Comparison of ENCODE assay signal across 14 cellular contexts in the genomic region with DNA sequence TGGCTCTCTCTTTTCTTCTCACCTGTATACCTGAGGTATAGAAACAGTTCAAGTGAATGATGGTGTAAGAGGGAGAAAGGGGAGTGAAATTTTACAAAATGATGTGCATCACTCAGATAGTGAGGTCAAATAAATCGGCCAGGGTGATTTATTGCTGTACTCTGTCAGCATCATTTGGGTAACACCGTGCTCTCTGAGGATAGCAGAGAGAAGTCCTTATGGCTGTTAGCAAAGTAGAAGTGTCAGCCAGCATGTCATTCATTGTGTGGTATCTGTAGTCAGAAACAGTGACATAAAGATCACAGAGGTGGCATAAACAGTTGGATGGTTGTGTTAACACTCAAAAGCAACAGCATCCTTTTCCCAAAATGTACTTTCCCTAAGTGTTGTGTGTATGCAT. TPM values are rescaled to one million over a fixed set of nuclear protein-coding genes. Genes with fewer than 3 reads are reported as not detected.
DNase-seq lines count a peak whose midpoint lies in the region; ATAC-seq and TF ChIP-seq lines count a peak whose summit lies in the region.
"Had no signal": no experiment of that assay in that cellular context is flagged by ENCODE, and none has a peak within 500 bp of the region (broad histone marks: within the 10 kb centered on the region; RNA-seq: fewer than 3 reads in every experiment).

No MANE protein-coding gene starts in this region.

- peak overlapping the region; percentile 93 for H3K4me3 Mint-ChIP-seq in CD8-positive, alpha-beta T cell
- peak overlapping the region; percentile 95 to 98 for H3K4me3 Mint-ChIP-seq in effector memory CD8-positive, alpha-beta T cell
- H3K4me3 Mint-ChIP-seq in nephron: no peak overlapping the region

- H3K27ac ChIP-seq in CD8-positive, alpha-beta T cell (ENCODE audit: low read depth, low read length): peak overlapping the region; percentile 87
- H3K27ac ChIP-seq in MM.1S (ENCODE audit: low read length) (no peak overlapping the region; the same call in 1 of the 2 replicates), tibial artery (peak overlapping the region in 1 of 2 donors; percentile 54)
- H3K27ac ChIP-seq: SJCRH30 had no signal

- H3K27me3 ChIP-seq in CD8-positive, alpha-beta T cell (ENCODE audit: insufficient read depth, low read length): no peaks in the 10 kb centered on the region
- H3K27me3 ChIP-seq in MM.1S (replicated peaks; ENCODE audit: insufficient read depth, low read length) (no peaks in the 10 kb centered on the region), tibial artery (no peaks in the 10 kb centered on the region)
- H3K27me3 ChIP-seq: SJCRH30 had no signal

- H3K4me3 ChIP-seq in CD8-positive, alpha-beta T cell (ENCODE audit: low read depth, low read length): peak overlapping the region; percentile 70
- H3K4me3 ChIP-seq in MM.1S (ENCODE audit: low read length) (peak overlapping the region; percentile 62; the same call in 1 of the 2 replicates), tibial artery (no peak overlapping the region)
- H3K4me3 ChIP-seq: HAP-1, SJCRH30, smooth muscle cell had no signal

- no peaks in the 10 kb centered on the region for H3K9me3 ChIP-seq in CD8-positive, alpha-beta T cell (ENCODE audit: low read length)
- H3K9me3 ChIP-seq in MM.1S (replicated peaks; ENCODE audit: insufficient read depth, low read length) (no peaks in the 10 kb centered on the region), tibial artery (no peaks in the 10 kb centered on the region)
- H3K9me3 ChIP-seq: HAP-1, SJCRH30 had no signal

- intact Hi-C loops in CD8-positive, alpha-beta T cell (cut with DNase I, micrococcal nuclease): loop anchor here (1.0 to 5.0 kb wide), 4 partner anchors 7 to 108 kb away; a partner anchor contains a TSS
- intact Hi-C loops in tibial artery (cut with DNase I; ENCODE audit: low total_unique reads): no loop called here

- peak overlapping the region; percentile 98 for H3K27ac Mint-ChIP-seq in CD8-positive, alpha-beta T cell
- H3K27ac Mint-ChIP-seq in effector memory CD8-positive, alpha-beta T cell: peak overlapping the region; percentile 98 to 99
- H3K27ac Mint-ChIP-seq in nephron: peak overlapping the region; percentile 72 to 89 (median 84)

- peaks cover 11% of the 10 kb centered on the region for H3K36me3 ChIP-seq in CD8-positive, alpha-beta T cell (ENCODE audit: insufficient read depth, low read length)
- H3K36me3 ChIP-seq in MM.1S (replicated peaks; ENCODE audit: insufficient read depth, low read length): no peaks in the 10 kb centered on the region
- no peaks in the 10 kb centered on the region for H3K36me3 ChIP-seq in tibial artery
- H3K36me3 ChIP-seq: HAP-1, SJCRH30 had no signal

- H3K9me2 ChIP-seq in MM.1S (replicated peaks; ENCODE audit: insufficient read depth, low read length): no peaks in the 10 kb centered on the region

- peaks cover 30% of the 10 kb centered on the region for H3F3A ChIP-seq in MM.1S (ENCODE audit: insufficient read depth, low read length)

- H3K9me3 Mint-ChIP-seq in CD8-positive, alpha-beta T cell: no peaks in the 10 kb centered on the region
- no peaks in the 10 kb centered on the region for H3K9me3 Mint-ChIP-seq in effector memory CD8-positive, alpha-beta T cell
- H3K9me3 Mint-ChIP-seq in nephron: no peaks in the 10 kb centered on the region

- H2AFZ ChIP-seq in MM.1S (ENCODE audit: low read length): no peak overlapping the region

- TF ChIP-seq CTCF in CD8-positive, alpha-beta T cell (IDR thresholded peaks at IDR 0.05): no peak
- TF ChIP-seq CTCF in MM.1S (IDR thresholded peaks at IDR 0.05; ENCODE audit: low read length) (no peak), nephron (IDR thresholded peaks at IDR 0.05; ENCODE audit: unreplicated experiment in 3 of 3) (no peak), tibial artery (IDR thresholded peaks at IDR 0.05) (no peak)

- peaks cover 51% of the 10 kb centered on the region for H3K36me3 Mint-ChIP-seq in CD8-positive, alpha-beta T cell
- H3K36me3 Mint-ChIP-seq in effector memory CD8-positive, alpha-beta T cell (ENCODE audit: insufficient read depth): peaks cover 43% of the 10 kb centered on the region
- peaks cover 9% of the 10 kb centered on the region for H3K36me3 Mint-ChIP-seq in nephron (ENCODE audit: low read depth)

- H3K79me2 ChIP-seq in MM.1S (ENCODE audit: low read length): peaks cover 69% of the 10 kb centered on the region

- POLR2A ChIA-PET in CD8-positive, alpha-beta T cell (lab: Charles Lee): interaction anchor here (0.7 to 2.4 kb wide), 6 partner anchors 9 to 58 kb away, joined by 3 to 12 read pairs (median 6); no protein-coding TSS in a partner anchor

- H3K27me3 Mint-ChIP-seq in CD8-positive, alpha-beta T cell (ENCODE audit: low read depth): no peaks in the 10 kb centered on the region
- H3K27me3 Mint-ChIP-seq in effector memory CD8-positive, alpha-beta T cell: no peaks in the 10 kb centered on the region
- H3K27me3 Mint-ChIP-seq in nephron (ENCODE audit: low read depth): no peaks in the 10 kb centered on the region

- H3K9ac ChIP-seq in MM.1S (ENCODE audit: low read length): peak overlapping the region; percentile 43; the same call in 1 of the 2 replicates

- CTCF ChIA-PET in CD8-positive, alpha-beta T cell (lab: Charles Lee): interaction anchor here (0.9 to 14.2 kb wide), 3 partner anchors 7 to 25 kb away, joined by 3 to 313 read pairs (median 169); no protein-coding TSS in a partner anchor

- peaks cover 82% of the 10 kb centered on the region for H3K4me1 Mint-ChIP-seq in CD8-positive, alpha-beta T cell (ENCODE audit: low read depth)
- peaks cover 67 to 80% of the 10 kb centered on the region in 2 donors for H3K4me1 Mint-ChIP-seq in effector memory CD8-positive, alpha-beta T cell (ENCODE audit: low read depth in 2 of 2)
- H3K4me1 Mint-ChIP-seq in nephron: peaks cover 57% of the 10 kb centered on the region

- H4K20me1 ChIP-seq in MM.1S (ENCODE audit: insufficient read depth, low read length): no peaks in the 10 kb centered on the region

- no peak for ATAC-seq in CD8-positive, alpha-beta T cell
- ATAC-seq in effector memory CD8-positive, alpha-beta T cell (replicated peaks): peak; percentile 36
- ATAC-seq in HG03565 (IDR thresholded peaks at IDR 0.05; ENCODE audit: unreplicated experiment) (no peak), left lobe of liver (no peak), HG02798 (IDR thresholded peaks at IDR 0.05; ENCODE audit: poor library complexity, unreplicated experiment) (no peak)

- H3K4me2 ChIP-seq in MM.1S (ENCODE audit: low read depth, low read length): peak overlapping the region; percentile 83

- peaks cover 73% of the 10 kb centered on the region for H3K4me1 ChIP-seq in CD8-positive, alpha-beta T cell (ENCODE audit: insufficient read depth, low read length)
- peaks cover 14% of the 10 kb centered on the region for H3K4me1 ChIP-seq in MM.1S (ENCODE audit: low read length)
- peaks cover 0 to 79% (median 60%) of the 10 kb centered on the region in 4 donors for H3K4me1 ChIP-seq in tibial artery
- H3K4me1 ChIP-seq: SJCRH30 had no signal

- DNase-seq in CD8-positive, alpha-beta T cell: no peak
- DNase-seq in MM.1S: no peak
- DNase-seq in effector memory CD8-positive, alpha-beta T cell: peak in 1 of 3 experiments; percentile 11
- no peak for DNase-seq in tibial artery
- DNase-seq in left lobe of liver (ENCODE audit: low spot score): no peak
- DNase-seq: activated CD4-positive, alpha-beta T cell treated with anti-CD3 and anti-CD28 coated beads for 48 hours; SJCRH30 had no signal

RNA-seq across cellular contexts. Expression of a gene that starts 53.4 kb away (rescaled TPM):
- total RNA-seq in CD8-positive, alpha-beta T cell: 100 to 1,000 TPM; 134 to 138 TPM
- 31.8 TPM for total RNA-seq in left lobe of liver

RNA-seq across cellular contexts. Expression of a gene that starts 57.7 kb away (rescaled TPM):
- not detected for total RNA-seq in CD8-positive, alpha-beta T cell
- not detected for total RNA-seq in left lobe of liver
- total RNA-seq: lung microvascular endothelial cell, NCI-H460, SJCRH30, smooth muscle cell had no signal

Comparison
In these comparisons a context has a peak if more than half of its experiments do, and no peak if none do; other contexts are left out.
1. H3K4me3 ChIP-seq: peak in CD8-positive, alpha-beta T cell (single experiment) and MM.1S (single experiment); none in tibial artery (0 of 2).
2. H3K4me3 Mint-ChIP-seq: peak in CD8-positive, alpha-beta T cell (single experiment) and effector memory CD8-positive, alpha-beta T cell (2 of 2); none in nephron (0 of 3).
3. Peak in every context shown above with its lines, with median percentiles within 50 percentile points of each other: H3K27ac Mint-ChIP-seq.